Comparison of ENCODE assay signal across 1 cellular context in the genomic region with DNA sequence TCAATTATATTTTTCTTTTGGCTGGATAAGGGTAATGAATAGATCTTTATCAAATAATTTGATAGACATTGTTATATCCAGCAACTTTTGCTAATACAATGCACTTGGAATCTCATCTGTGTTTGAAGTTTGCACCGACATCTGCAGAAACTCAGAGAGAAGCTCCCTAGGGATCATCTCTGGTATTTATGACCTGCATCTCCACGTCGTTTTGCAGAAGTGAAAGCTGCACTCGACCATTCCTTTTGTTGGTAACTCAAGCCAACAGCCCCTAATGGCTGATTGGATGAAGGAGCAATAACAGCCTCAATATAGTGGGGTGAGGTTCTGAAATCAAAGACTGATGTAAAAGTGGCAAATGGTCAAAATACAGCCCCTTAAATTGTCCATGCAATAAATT.
TF ChIP-seq lines count a peak whose summit lies in the region.

No MANE protein-coding gene starts in this region.

TF ChIP-seq in GM12878, 131 proteins besides CTCF, POLR2A, EP300 and RAD21 (continued from another document):
- TF ChIP-seq, protein P1, sequence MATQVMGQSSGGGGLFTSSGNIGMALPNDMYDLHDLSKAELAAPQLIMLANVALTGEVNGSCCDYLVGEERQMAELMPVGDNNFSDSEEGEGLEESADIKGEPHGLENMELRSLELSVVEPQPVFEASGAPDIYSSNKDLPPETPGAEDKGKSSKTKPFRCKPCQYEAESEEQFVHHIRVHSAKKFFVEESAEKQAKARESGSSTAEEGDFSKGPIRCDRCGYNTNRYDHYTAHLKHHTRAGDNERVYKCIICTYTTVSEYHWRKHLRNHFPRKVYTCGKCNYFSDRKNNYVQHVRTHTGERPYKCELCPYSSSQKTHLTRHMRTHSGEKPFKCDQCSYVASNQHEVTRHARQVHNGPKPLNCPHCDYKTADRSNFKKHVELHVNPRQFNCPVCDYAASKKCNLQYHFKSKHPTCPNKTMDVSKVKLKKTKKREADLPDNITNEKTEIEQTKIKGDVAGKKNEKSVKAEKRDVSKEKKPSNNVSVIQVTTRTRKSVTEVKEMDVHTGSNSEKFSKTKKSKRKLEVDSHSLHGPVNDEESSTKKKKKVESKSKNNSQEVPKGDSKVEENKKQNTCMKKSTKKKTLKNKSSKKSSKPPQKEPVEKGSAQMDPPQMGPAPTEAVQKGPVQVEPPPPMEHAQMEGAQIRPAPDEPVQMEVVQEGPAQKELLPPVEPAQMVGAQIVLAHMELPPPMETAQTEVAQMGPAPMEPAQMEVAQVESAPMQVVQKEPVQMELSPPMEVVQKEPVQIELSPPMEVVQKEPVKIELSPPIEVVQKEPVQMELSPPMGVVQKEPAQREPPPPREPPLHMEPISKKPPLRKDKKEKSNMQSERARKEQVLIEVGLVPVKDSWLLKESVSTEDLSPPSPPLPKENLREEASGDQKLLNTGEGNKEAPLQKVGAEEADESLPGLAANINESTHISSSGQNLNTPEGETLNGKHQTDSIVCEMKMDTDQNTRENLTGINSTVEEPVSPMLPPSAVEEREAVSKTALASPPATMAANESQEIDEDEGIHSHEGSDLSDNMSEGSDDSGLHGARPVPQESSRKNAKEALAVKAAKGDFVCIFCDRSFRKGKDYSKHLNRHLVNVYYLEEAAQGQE (IDR thresholded peaks at IDR 0.05; ENCODE audit: low read depth, low read length) = no peak
- TF ChIP-seq JUNB (IDR thresholded peaks at IDR 0.05) (peak; percentile 49), GABPA (IDR thresholded peaks at IDR 0.05; ENCODE audit: low read depth) (no peak)
- TF ChIP-seq, protein P2, sequence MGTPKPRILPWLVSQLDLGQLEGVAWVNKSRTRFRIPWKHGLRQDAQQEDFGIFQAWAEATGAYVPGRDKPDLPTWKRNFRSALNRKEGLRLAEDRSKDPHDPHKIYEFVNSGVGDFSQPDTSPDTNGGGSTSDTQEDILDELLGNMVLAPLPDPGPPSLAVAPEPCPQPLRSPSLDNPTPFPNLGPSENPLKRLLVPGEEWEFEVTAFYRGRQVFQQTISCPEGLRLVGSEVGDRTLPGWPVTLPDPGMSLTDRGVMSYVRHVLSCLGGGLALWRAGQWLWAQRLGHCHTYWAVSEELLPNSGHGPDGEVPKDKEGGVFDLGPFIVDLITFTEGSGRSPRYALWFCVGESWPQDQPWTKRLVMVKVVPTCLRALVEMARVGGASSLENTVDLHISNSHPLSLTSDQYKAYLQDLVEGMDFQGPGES (IDR thresholded peaks at IDR 0.05) = no peak
